Comparison of ENCODE assay signal across 1 cellular context in genomic region chr10:102870221-102870620, GRCh38.
TF ChIP-seq lines count a peak whose summit lies in the region.

No MANE protein-coding gene starts in this region.

TF ChIP-seq in H1, 55 proteins besides CTCF, POLR2A, EP300 and RAD21:
- TF ChIP-seq NRF1 (IDR thresholded peaks at IDR 0.05; ENCODE audit: low read depth, low read length) (no peak), CTBP2 (IDR thresholded peaks at IDR 0.05; ENCODE audit: borderline replicate concordance, insufficient read depth, insufficient read length, low read length) (no peak), E2F6 (IDR thresholded peaks at IDR 0.05) (no peak), ATF2 (IDR thresholded peaks at IDR 0.05; ENCODE audit: low read length) (no peak), GTF2F1 (IDR thresholded peaks at IDR 0.05; ENCODE audit: borderline replicate concordance, low read depth, low read length) (no peak), ZNF274 (IDR thresholded peaks at IDR 0.05; ENCODE audit: borderline replicate concordance, extremely low read depth, low read length) (no peak), TBP (IDR thresholded peaks at IDR 0.05; ENCODE audit: low read depth, low read length) (no peak), SUZ12 (IDR thresholded peaks at IDR 0.05; ENCODE audit: low read length) (no peak), RBBP5 (IDR thresholded peaks at IDR 0.05; ENCODE audit: borderline replicate concordance, low read depth, low read length) (no peak), NANOG (IDR thresholded peaks at IDR 0.05; ENCODE audit: insufficient read depth, low read depth, low read length, poor library complexity, severe bottlenecking) (no peak), FOSL1 (IDR thresholded peaks at IDR 0.05; ENCODE audit: insufficient read depth, low read depth, low read length) (no peak), TAF1 (IDR thresholded peaks at IDR 0.05; ENCODE audit: low read depth, low read length) (no peak), BRCA1 (IDR thresholded peaks at IDR 0.05; ENCODE audit: low read depth, low read length) (no peak), RNF2 (IDR thresholded peaks at IDR 0.05; ENCODE audit: borderline replicate concordance, low read depth, low read length, missing control alignments, poor library complexity, severe bottlenecking) (no peak), CBX5 (IDR thresholded peaks at IDR 0.05; ENCODE audit: low read depth, low read length) (no peak), RFX5 (IDR thresholded peaks at IDR 0.05; ENCODE audit: borderline replicate concordance, low read depth, low read length) (no peak), CEBPB (IDR thresholded peaks at IDR 0.05; ENCODE audit: low read depth, low read length) (no peak), KDM5A (IDR thresholded peaks at IDR 0.05; ENCODE audit: low read length) (no peak)
- TF ChIP-seq, protein P1, sequence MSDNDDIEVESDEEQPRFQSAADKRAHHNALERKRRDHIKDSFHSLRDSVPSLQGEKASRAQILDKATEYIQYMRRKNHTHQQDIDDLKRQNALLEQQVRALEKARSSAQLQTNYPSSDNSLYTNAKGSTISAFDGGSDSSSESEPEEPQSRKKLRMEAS (IDR thresholded peaks at IDR 0.05), result no peak
